Comparison of ENCODE assay signal across 1 cellular context in the genomic region with DNA sequence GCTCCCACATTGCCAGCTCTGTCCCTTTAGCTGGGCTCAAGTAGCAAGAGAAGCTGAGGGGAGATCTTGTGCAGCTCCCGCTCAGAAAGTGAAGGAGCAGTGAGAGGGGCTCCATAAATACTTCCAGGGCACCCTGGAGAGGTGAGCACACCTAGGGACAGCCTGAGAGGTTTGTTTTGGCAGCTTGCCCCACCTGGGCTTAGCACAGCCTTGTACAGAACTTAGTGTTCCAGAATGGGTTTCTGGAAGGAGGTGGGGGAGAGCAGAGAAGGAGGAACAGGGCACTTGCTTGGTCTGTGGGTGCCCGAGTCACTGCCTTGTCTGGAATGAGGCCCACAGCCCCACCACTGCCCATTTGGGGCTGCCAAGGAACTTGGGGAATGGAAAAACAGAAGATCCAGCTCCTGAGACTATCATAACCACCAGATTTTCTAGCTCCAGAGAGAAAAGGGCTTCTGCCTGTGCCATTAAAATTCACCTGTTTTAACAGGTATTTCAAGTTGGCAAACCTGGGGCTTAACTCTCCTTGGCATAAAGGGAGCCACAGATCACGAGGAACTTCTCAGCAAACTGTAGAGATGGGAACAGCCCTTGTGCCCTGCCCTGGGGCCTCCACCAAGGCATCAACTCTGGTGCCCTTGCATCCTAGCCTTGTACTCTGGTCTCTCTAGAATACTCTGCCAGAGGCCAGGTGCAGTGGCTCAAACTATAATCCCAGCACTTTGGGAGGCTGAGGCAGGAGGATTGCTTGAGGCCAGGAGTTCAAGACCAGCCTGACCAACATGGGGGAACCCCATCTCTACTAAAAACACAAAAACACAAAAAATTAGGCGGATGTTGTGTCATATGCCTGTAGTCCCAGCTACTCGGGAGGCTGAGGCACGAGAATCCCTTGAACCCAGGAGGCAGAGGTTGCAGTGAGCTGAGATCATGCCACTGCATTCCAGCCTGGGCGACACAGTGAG.
A peak's percentile ranks its signal among the peaks of the same experiment; 100 is the strongest.
TF ChIP-seq lines count a peak whose summit lies in the region.

No MANE protein-coding gene starts in this region.

TF ChIP-seq in HEK293, 187 proteins besides CTCF, POLR2A, EP300 and RAD21 (continued from another document):
- TF ChIP-seq, protein P1, sequence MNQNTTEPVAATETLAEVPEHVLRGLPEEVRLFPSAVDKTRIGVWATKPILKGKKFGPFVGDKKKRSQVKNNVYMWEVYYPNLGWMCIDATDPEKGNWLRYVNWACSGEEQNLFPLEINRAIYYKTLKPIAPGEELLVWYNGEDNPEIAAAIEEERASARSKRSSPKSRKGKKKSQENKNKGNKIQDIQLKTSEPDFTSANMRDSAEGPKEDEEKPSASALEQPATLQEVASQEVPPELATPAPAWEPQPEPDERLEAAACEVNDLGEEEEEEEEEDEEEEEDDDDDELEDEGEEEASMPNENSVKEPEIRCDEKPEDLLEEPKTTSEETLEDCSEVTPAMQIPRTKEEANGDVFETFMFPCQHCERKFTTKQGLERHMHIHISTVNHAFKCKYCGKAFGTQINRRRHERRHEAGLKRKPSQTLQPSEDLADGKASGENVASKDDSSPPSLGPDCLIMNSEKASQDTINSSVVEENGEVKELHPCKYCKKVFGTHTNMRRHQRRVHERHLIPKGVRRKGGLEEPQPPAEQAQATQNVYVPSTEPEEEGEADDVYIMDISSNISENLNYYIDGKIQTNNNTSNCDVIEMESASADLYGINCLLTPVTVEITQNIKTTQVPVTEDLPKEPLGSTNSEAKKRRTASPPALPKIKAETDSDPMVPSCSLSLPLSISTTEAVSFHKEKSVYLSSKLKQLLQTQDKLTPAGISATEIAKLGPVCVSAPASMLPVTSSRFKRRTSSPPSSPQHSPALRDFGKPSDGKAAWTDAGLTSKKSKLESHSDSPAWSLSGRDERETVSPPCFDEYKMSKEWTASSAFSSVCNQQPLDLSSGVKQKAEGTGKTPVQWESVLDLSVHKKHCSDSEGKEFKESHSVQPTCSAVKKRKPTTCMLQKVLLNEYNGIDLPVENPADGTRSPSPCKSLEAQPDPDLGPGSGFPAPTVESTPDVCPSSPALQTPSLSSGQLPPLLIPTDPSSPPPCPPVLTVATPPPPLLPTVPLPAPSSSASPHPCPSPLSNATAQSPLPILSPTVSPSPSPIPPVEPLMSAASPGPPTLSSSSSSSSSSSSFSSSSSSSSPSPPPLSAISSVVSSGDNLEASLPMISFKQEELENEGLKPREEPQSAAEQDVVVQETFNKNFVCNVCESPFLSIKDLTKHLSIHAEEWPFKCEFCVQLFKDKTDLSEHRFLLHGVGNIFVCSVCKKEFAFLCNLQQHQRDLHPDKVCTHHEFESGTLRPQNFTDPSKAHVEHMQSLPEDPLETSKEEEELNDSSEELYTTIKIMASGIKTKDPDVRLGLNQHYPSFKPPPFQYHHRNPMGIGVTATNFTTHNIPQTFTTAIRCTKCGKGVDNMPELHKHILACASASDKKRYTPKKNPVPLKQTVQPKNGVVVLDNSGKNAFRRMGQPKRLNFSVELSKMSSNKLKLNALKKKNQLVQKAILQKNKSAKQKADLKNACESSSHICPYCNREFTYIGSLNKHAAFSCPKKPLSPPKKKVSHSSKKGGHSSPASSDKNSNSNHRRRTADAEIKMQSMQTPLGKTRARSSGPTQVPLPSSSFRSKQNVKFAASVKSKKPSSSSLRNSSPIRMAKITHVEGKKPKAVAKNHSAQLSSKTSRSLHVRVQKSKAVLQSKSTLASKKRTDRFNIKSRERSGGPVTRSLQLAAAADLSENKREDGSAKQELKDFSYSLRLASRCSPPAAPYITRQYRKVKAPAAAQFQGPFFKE (tag by site-specific recombination; IDR thresholded peaks at IDR 0.05; ENCODE audit: borderline replicate concordance) = no peak
- TF ChIP-seq ZIC2 (tag by site-specific recombination; IDR thresholded peaks at IDR 0.05) = peak; percentile 41
- no peak for TF ChIP-seq ZNF555 (tag by site-specific recombination; conservative IDR thresholded peaks at IDR 0.05)
- no peak for TF ChIP-seq ZNF658 (tag by site-specific recombination; IDR thresholded peaks at IDR 0.05)
- no peak for TF ChIP-seq RBAK (tag by site-specific recombination; IDR thresholded peaks at IDR 0.05)
- no peak for TF ChIP-seq ZNF366 (tag by site-specific recombination; conservative IDR thresholded peaks at IDR 0.05)
- TF ChIP-seq ZNF423 (tag by site-specific recombination; IDR thresholded peaks at IDR 0.05) = peak; percentile 25; the same call in 1 of the 2 replicates
- TF ChIP-seq ZNF169 (tag by site-specific recombination; IDR thresholded peaks at IDR 0.05) = no peak
- no peak for TF ChIP-seq ZNF561 (tag by site-specific recombination; IDR thresholded peaks at IDR 0.05; ENCODE audit: borderline replicate concordance)
- TF ChIP-seq GLIS1 (tag by site-specific recombination; IDR thresholded peaks at IDR 0.05) = peak; percentile 65
- peak; percentile 53 for TF ChIP-seq ZNF335 (tag by site-specific recombination; conservative IDR thresholded peaks at IDR 0.05)
- TF ChIP-seq ZBTB8A (tag by site-specific recombination; IDR thresholded peaks at IDR 0.05) = 0 out of 2 replicates have a peak, but pooled peaks have one; percentile 15
- TF ChIP-seq IKZF3 (tag by site-specific recombination; IDR thresholded peaks at IDR 0.05) = 0 out of 2 replicates have a peak, but pooled peaks have one; percentile 34
TF ChIP-seq in HEK293: peak in this region for 10.
